30 cellular contexts compared by ENCODE assay signal in genomic region chr7:103657474-103657894, GRCh38.
"Had no signal": no experiment of that assay in that cellular context is flagged by ENCODE, and none has a peak within 500 bp of the region (broad histone marks: within the 10 kb centered on the region; RNA-seq: fewer than 3 reads in every experiment).

No MANE protein-coding gene starts in this region.

- H3K9me3 ChIP-seq: ascending aorta, breast epithelium, colonic mucosa had no signal

- H3K36me3 ChIP-seq: ascending aorta, breast epithelium, cardiac muscle cell, colonic mucosa had no signal

- FAIRE-seq: endometrium, endothelial cell of umbilical vein, frontal cortex had no signal

- DNase-seq: activated CD4-positive, alpha-beta memory T cell treated with anti-CD3 and anti-CD28 coated beads, Interleukin-2, amount 10 ng/mL, durations not matched to agents 7 days and 5 days; activated CD4-positive, alpha-beta T cell treated with anti-CD3 and anti-CD28 coated beads for 36 hours; activated CD4-positive, alpha-beta T cell treated with anti-CD3 and anti-CD28 coated beads, Interleukin-2, amount 10 ng/mL, durations not matched to agents 24 days and 14 days; activated CD4-positive, alpha-beta T cell treated with anti-CD3 and anti-CD28 coated beads, Interleukin-2, amount 50 U/mL, for 4 hours; activated CD4-positive, CD25-positive, alpha-beta regulatory T cell; activated CD4-positive, CD25-positive, alpha-beta regulatory T cell treated with anti-CD3 and anti-CD28 coated beads, Interleukin-2, amount 50 U/mL, for 72 hours; activated CD8-positive, alpha-beta memory T cell treated with anti-CD3 and anti-CD28 coated beads, Interleukin-2, amount 50 U/mL, for 48 hours; activated gamma-delta T cell; activated naive CD4-positive, alpha-beta T cell; activated naive CD4-positive, alpha-beta T cell treated with anti-CD3 and anti-CD28 coated beads, Interleukin-2, amount 10 ng/mL, durations not matched to agents 7 days and 5 days; activated naive CD8-positive, alpha-beta T cell treated with anti-CD3 and anti-CD28 coated beads, Interleukin-2, amount 10 ng/mL, durations not matched to agents 7 days and 5 days; activated T-cell treated with anti-CD3 and anti-CD28 coated beads for 4 hours; activated T-cell treated with anti-CD3 and anti-CD28 coated beads, Interleukin-2, amount 50 U/mL, for 24 hours; activated T-cell treated with anti-CD3 and anti-CD28 coated beads, Interleukin-2, amount 50 U/mL, for 72 hours; central memory CD4-positive, alpha-beta T cell; cerebellar nuclear complex; colonic mucosa; effector CD8-positive, alpha-beta T cell; foreskin fibroblast; head of caudate nucleus; T-helper 2 cell had no signal

- H3K27ac ChIP-seq: ascending aorta, breast epithelium, cardiac muscle cell, colonic mucosa, epithelial cell of prostate had no signal

- H3K4me3 ChIP-seq: ascending aorta, breast epithelium, cardiac muscle cell, colonic mucosa had no signal

- H3K27me3 ChIP-seq: ascending aorta, breast epithelium, cardiac muscle cell, colonic mucosa had no signal

- H3K4me1 ChIP-seq: ascending aorta, breast epithelium, colonic mucosa had no signal

- ATAC-seq: activated CD4-positive, alpha-beta T cell treated with anti-CD3 and anti-CD28 coated beads for 36 hours; activated naive CD4-positive, alpha-beta T cell treated with anti-CD3 and anti-CD28 coated beads, Interleukin-2, amount 50 U/mL, for 72 hours; activated T-cell treated with anti-CD3 and anti-CD28 coated beads, Interleukin-2, amount 50 U/mL, for 72 hours; esophagus mucosa had no signal
